Comparison of ENCODE assay signal across 1 cellular context in the genomic region with DNA sequence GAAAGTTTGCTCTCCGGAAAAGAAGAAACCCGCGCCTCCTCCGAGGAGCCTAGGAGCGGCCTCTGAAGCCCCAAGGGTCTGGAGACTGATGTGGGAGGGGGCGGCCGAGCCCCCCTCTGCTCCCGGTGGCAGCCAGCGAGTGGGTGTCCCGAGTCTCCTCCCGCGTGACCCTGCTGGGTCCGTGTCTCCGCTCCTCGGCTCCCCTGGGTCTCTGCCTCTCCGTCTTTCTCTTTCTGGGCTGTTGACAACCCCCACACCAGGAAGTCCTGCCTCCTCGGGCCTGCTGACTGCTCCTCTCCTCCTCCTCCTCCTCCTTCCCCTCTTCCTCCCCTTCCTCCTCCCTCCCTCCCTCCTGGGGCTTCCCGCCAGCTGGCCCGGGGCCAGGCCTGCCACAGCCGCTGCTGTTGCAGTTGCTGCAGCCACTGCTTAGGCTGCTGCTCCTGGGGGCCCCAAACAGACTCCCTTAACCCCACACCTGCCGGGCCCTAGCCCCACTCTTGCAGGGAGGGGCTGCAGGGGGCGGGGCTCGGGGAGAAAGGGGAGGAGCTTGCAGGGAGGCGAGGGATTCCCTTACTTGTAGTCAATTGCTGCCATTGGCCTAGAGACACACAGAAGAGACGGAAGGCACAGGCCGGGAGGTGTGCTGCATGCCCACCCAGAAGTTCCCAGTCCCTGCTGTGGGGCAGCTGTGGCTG.
TF ChIP-seq lines count a peak whose summit lies in the region.

TSC22D4 (minus strand) TSS at position 249 of the 695 bp plus-strand sequence. CDS start 1,176 bp downstream, outside the sequence.

TF ChIP-seq in HEK293, 187 proteins besides CTCF, POLR2A, EP300 and RAD21 (continued from another document and continues in another):
- TF ChIP-seq ZXDB (tag by site-specific recombination; IDR thresholded peaks at IDR 0.05) (peak; percentile 95), ZNF202 (tag by site-specific recombination; IDR thresholded peaks at IDR 0.05; ENCODE audit: borderline replicate concordance) (no peak), ZNF747 (tag by site-specific recombination; IDR thresholded peaks at IDR 0.05) (no peak), ZNF529 (tag by site-specific recombination; IDR thresholded peaks at IDR 0.05; ENCODE audit: insufficient replicate concordance) (no peak), ZNF580 (tag by site-specific recombination; IDR thresholded peaks at IDR 0.05) (peak; percentile 80), ZIC2 (tag by site-specific recombination; IDR thresholded peaks at IDR 0.05) (peak; percentile 99), ZNF302 (tag by site-specific recombination; IDR thresholded peaks at IDR 0.05; ENCODE audit: low read depth) (no peak), ZNF366 (tag by site-specific recombination; conservative IDR thresholded peaks at IDR 0.05) (peak; percentile 100), ZNF677 (tag by site-specific recombination; IDR thresholded peaks at IDR 0.05) (no peak), IKZF3 (tag by site-specific recombination; IDR thresholded peaks at IDR 0.05) (peak; percentile 96), ATF2 (tag by site-specific recombination; IDR thresholded peaks at IDR 0.05; ENCODE audit: low read depth) (no peak), ZNF670 (tag by site-specific recombination; IDR thresholded peaks at IDR 0.05; ENCODE audit: low read depth) (no peak), ZNF146 (tag by site-specific recombination; IDR thresholded peaks at IDR 0.05) (no peak), ZNF501 (tag by site-specific recombination; IDR thresholded peaks at IDR 0.05) (peak; percentile 90), TCF7L2 (IDR thresholded peaks at IDR 0.05; ENCODE audit: borderline replicate concordance, low read depth, low read length) (no peak), GLI2 (tag by site-specific recombination; IDR thresholded peaks at IDR 0.05; ENCODE audit: borderline replicate concordance, low read depth) (no peak), AEBP2 (tag by site-specific recombination; IDR thresholded peaks at IDR 0.05; ENCODE audit: borderline replicate concordance) (no peak), YY2 (tag by site-specific recombination; IDR thresholded peaks at IDR 0.05) (no peak), ZEB2 (tag by site-specific recombination; IDR thresholded peaks at IDR 0.05) (peak; percentile 97), ZBTB44 (tag by site-specific recombination; IDR thresholded peaks at IDR 0.05) (peak; percentile 100), ZNF660 (tag by site-specific recombination; IDR thresholded peaks at IDR 0.05) (peak; percentile 94; the same call in 1 of the 2 replicates), ZNF324 (tag by site-specific recombination; IDR thresholded peaks at IDR 0.05) (peak; percentile 95), ZNF600 (tag by site-specific recombination; IDR thresholded peaks at IDR 0.05) (peak; percentile 89), KLF17 (tag by site-specific recombination; IDR thresholded peaks at IDR 0.05) (peak; percentile 93), SP3 (tag by site-specific recombination; IDR thresholded peaks at IDR 0.05) (peak; percentile 98), PRDM1 (tag by site-specific recombination; IDR thresholded peaks at IDR 0.05) (peak; percentile 21; the same call in 1 of the 2 replicates), ZNF24 (tag by site-specific recombination; IDR thresholded peaks at IDR 0.05) (no peak; the same call in none of the 2 replicates), ZFHX2 (tag by site-specific recombination; conservative IDR thresholded peaks at IDR 0.05) (peak; percentile 94), PBX3 (CRISPR knock-in tag; IDR thresholded peaks at IDR 0.05) (no peak), SP7 (tag by site-specific recombination; IDR thresholded peaks at IDR 0.05) (peak; percentile 96), ZNF558 (tag by site-specific recombination; IDR thresholded peaks at IDR 0.05) (no peak), HOXA7 (CRISPR knock-in tag; IDR thresholded peaks at IDR 0.05; ENCODE audit: borderline replicate concordance) (no peak), ZNF10 (tag by site-specific recombination; IDR thresholded peaks at IDR 0.05) (peak; percentile 100), WT1 (tag by site-specific recombination; IDR thresholded peaks at IDR 0.05) (peak; percentile 99), ZNF214 (tag by site-specific recombination; IDR thresholded peaks at IDR 0.05; ENCODE audit: borderline replicate concordance) (no peak), ZNF629 (tag by site-specific recombination; IDR thresholded peaks at IDR 0.05) (peak; percentile 84), ZNF248 (tag by site-specific recombination; IDR thresholded peaks at IDR 0.05) (no peak), ZNF645 (tag by site-specific recombination; IDR thresholded peaks at IDR 0.05) (no peak), ZNF292 (tag by site-specific recombination; IDR thresholded peaks at IDR 0.05; ENCODE audit: borderline replicate concordance, low read depth) (no peak), ZNF157 (tag by site-specific recombination; IDR thresholded peaks at IDR 0.05) (no peak), ZNF521 (tag by site-specific recombination; IDR thresholded peaks at IDR 0.05) (no peak), ZNF311 (tag by site-specific recombination; IDR thresholded peaks at IDR 0.05; ENCODE audit: borderline replicate concordance) (no peak), ZNF514 (tag by site-specific recombination; IDR thresholded peaks at IDR 0.05) (no peak), ZNF404 (tag by site-specific recombination; IDR thresholded peaks at IDR 0.05) (no peak), ZNF701 (tag by site-specific recombination; IDR thresholded peaks at IDR 0.05) (peak; percentile 81; the same call in 1 of the 2 replicates), SCRT1 (tag by site-specific recombination; IDR thresholded peaks at IDR 0.05; ENCODE audit: borderline replicate concordance) (peak; percentile 76), ZNF37A (tag by site-specific recombination; IDR thresholded peaks at IDR 0.05) (no peak)
- TF ChIP-seq, protein P1, sequence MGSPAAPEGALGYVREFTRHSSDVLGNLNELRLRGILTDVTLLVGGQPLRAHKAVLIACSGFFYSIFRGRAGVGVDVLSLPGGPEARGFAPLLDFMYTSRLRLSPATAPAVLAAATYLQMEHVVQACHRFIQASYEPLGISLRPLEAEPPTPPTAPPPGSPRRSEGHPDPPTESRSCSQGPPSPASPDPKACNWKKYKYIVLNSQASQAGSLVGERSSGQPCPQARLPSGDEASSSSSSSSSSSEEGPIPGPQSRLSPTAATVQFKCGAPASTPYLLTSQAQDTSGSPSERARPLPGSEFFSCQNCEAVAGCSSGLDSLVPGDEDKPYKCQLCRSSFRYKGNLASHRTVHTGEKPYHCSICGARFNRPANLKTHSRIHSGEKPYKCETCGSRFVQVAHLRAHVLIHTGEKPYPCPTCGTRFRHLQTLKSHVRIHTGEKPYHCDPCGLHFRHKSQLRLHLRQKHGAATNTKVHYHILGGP (tag by site-specific recombination; IDR thresholded peaks at IDR 0.05), result no peak
- TF ChIP-seq, protein P2, sequence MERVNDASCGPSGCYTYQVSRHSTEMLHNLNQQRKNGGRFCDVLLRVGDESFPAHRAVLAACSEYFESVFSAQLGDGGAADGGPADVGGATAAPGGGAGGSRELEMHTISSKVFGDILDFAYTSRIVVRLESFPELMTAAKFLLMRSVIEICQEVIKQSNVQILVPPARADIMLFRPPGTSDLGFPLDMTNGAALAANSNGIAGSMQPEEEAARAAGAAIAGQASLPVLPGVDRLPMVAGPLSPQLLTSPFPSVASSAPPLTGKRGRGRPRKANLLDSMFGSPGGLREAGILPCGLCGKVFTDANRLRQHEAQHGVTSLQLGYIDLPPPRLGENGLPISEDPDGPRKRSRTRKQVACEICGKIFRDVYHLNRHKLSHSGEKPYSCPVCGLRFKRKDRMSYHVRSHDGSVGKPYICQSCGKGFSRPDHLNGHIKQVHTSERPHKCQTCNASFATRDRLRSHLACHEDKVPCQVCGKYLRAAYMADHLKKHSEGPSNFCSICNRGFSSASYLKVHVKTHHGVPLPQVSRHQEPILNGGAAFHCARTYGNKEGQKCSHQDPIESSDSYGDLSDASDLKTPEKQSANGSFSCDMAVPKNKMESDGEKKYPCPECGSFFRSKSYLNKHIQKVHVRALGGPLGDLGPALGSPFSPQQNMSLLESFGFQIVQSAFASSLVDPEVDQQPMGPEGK (tag by site-specific recombination; IDR thresholded peaks at IDR 0.05), result peak; percentile 100
- TF ChIP-seq, protein P3, sequence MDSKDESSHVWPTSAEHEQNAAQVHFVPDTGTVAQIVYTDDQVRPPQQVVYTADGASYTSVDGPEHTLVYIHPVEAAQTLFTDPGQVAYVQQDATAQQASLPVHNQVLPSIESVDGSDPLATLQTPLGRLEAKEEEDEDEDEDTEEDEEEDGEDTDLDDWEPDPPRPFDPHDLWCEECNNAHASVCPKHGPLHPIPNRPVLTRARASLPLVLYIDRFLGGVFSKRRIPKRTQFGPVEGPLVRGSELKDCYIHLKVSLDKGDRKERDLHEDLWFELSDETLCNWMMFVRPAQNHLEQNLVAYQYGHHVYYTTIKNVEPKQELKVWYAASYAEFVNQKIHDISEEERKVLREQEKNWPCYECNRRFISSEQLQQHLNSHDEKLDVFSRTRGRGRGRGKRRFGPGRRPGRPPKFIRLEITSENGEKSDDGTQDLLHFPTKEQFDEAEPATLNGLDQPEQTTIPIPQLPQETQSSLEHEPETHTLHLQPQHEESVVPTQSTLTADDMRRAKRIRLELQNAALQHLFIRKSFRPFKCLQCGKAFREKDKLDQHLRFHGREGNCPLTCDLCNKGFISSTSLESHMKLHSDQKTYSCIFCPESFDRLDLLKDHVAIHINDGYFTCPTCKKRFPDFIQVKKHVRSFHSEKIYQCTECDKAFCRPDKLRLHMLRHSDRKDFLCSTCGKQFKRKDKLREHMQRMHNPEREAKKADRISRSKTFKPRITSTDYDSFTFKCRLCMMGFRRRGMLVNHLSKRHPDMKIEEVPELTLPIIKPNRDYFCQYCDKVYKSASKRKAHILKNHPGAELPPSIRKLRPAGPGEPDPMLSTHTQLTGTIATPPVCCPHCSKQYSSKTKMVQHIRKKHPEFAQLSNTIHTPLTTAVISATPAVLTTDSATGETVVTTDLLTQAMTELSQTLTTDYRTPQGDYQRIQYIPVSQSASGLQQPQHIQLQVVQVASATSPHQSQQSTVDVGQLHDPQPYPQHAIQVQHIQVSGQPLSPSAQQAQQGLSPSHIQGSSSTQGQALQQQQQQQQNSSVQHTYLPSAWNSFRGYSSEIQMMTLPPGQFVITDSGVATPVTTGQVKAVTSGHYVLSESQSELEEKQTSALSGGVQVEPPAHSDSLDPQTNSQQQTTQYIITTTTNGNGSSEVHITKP (tag by site-specific recombination; IDR thresholded peaks at IDR 0.05), result peak; percentile 81
